Comparison of ENCODE assay signal across 19 cellular contexts in genomic region chr6:4752068-4752467, GRCh38. TPM values are rescaled to one million over a fixed set of nuclear protein-coding genes. Genes with fewer than 3 reads are reported as not detected.
A peak's percentile ranks its signal among the peaks of the same experiment; 100 is the strongest.
DNase-seq lines count a peak whose midpoint lies in the region; TF ChIP-seq lines count a peak whose summit lies in the region.
"Had no signal": no experiment of that assay in that cellular context is flagged by ENCODE, and none has a peak within 500 bp of the region (broad histone marks: within the 10 kb centered on the region; RNA-seq: fewer than 3 reads in every experiment).

No MANE protein-coding gene starts in this region.

- DNase-seq in NCI-H524 (lab: John Stamatoyannopoulos, UW) (peak; percentile 21 to 52), NCI-H524 treated with DMSO at 0.1 percent for 48 hours (lab: John Stamatoyannopoulos, UW) (no peak), NCI-H69 (lab: John Stamatoyannopoulos, UW) (peak; percentile 94), glutamatergic neuron (no peak), trophoblast cell (no peak), esophagus muscularis mucosa (ENCODE audit: extremely low spot score) (no peak), retina (no peak)
- no peak for DNase-seq in activated CD4-positive, alpha-beta T cell treated with anti-CD3 and anti-CD28 coated beads, Interleukin-2, amount 50 U/mL, for 48 hours
- DNase-seq: 8988T; AML-193; Caco-2; Calu3; CD4-positive, alpha-beta T cell; CD8-positive, alpha-beta T cell; DMS79 treated with DMSO at 0.1 percent for 48 hours; GF-D8 had no signal

- no peak overlapping the region for H4K8ac ChIP-seq in trophoblast cell (ENCODE audit: low read depth, low read length)

- H3K23ac ChIP-seq in trophoblast cell (ENCODE audit: low read length) = no peak overlapping the region

- no peak overlapping the region for H3K4me3 Mint-ChIP-seq in glutamatergic neuron (ENCODE audit: unreplicated experiment)
- H3K4me3 Mint-ChIP-seq: B cell; CD4-positive, alpha-beta T cell; CD8-positive, alpha-beta T cell had no signal

- intact Hi-C loops in esophagus muscularis mucosa (cut with DNase I) = no loop called here

- H3K27ac ChIP-seq in trophoblast cell (ENCODE audit: low read depth, low read length) = no peak overlapping the region
- H3K27ac ChIP-seq in esophagus muscularis mucosa (replicated peaks in 1 of 4) = no peak overlapping the region
- H3K27ac ChIP-seq: BLaER1 treated with 17β-estradiol and CSF1 and Interleukin-3, amounts not matched to agents 10 nM and 100 nM; C4-2B had no signal

- H2BK120ac ChIP-seq in trophoblast cell (ENCODE audit: insufficient read depth, low read length, poor library complexity) = no peak overlapping the region

- H3K27me3 Mint-ChIP-seq in glutamatergic neuron (ENCODE audit: unreplicated experiment) = peaks cover 5% of the 10 kb centered on the region

- H3K36me3 ChIP-seq in trophoblast cell (ENCODE audit: control insufficient read depth in 1 of 2, insufficient read depth in 2 of 2, low read length in 2 of 2) (no peaks in the 10 kb centered on the region), esophagus muscularis mucosa (no peaks in the 10 kb centered on the region)
- H3K36me3 ChIP-seq: BLaER1 treated with 17β-estradiol and CSF1 and Interleukin-3, amounts not matched to agents 10 nM and 100 nM had no signal

- TF ChIP-seq EP300 in esophagus muscularis mucosa (IDR thresholded peaks at IDR 0.05) = no peak

- no peaks in the 10 kb centered on the region for H3K9me3 ChIP-seq in trophoblast cell (ENCODE audit: insufficient read depth, low read depth, low read length)
- no peaks in the 10 kb centered on the region for H3K9me3 ChIP-seq in esophagus muscularis mucosa
- H3K9me3 ChIP-seq: BLaER1 treated with 17β-estradiol and CSF1 and Interleukin-3, amounts not matched to agents 10 nM and 100 nM; Caco-2 had no signal

- no peaks in the 10 kb centered on the region for H3K79me1 ChIP-seq in trophoblast cell (ENCODE audit: low read length)

- TF ChIP-seq POLR2A in esophagus muscularis mucosa (IDR thresholded peaks at IDR 0.05; ENCODE audit: low read depth) = no peak

- H3K27ac Mint-ChIP-seq in glutamatergic neuron (ENCODE audit: unreplicated experiment) = peak overlapping the region; percentile 71
- H3K27ac Mint-ChIP-seq: B cell; CD4-positive, alpha-beta T cell; CD8-positive, alpha-beta T cell had no signal

- H4K91ac ChIP-seq in trophoblast cell (ENCODE audit: low read depth, low read length) = no peak overlapping the region

- H3K4ac ChIP-seq in trophoblast cell (ENCODE audit: low read depth, low read length) = no peak overlapping the region

- no peak overlapping the region for H2AFZ ChIP-seq in trophoblast cell (ENCODE audit: insufficient read depth, low read length, poor library complexity)

- H3K4me2 ChIP-seq in trophoblast cell (ENCODE audit: low read length) = no peak overlapping the region
- H3K4me2 ChIP-seq: BLaER1 treated with 17β-estradiol and CSF1 and Interleukin-3, amounts not matched to agents 10 nM and 100 nM had no signal

- peaks cover 17% of the 10 kb centered on the region for H3K4me1 Mint-ChIP-seq in glutamatergic neuron (ENCODE audit: low read depth, unreplicated experiment)
- H3K4me1 Mint-ChIP-seq: B cell had no signal

- peak overlapping the region; percentile 61 for H3K9ac ChIP-seq in trophoblast cell (ENCODE audit: low read length)
- H3K9ac ChIP-seq: BLaER1 treated with 17β-estradiol and CSF1 and Interleukin-3, amounts not matched to agents 10 nM and 100 nM had no signal

- TF ChIP-seq CTCF in glutamatergic neuron (IDR thresholded peaks at IDR 0.05; ENCODE audit: partially characterized antibody, unreplicated experiment) = no peak
- TF ChIP-seq CTCF in esophagus muscularis mucosa (IDR thresholded peaks at IDR 0.05) = no peak

- H3K4me1 ChIP-seq in trophoblast cell (ENCODE audit: control insufficient read depth in 1 of 2, insufficient read depth in 2 of 2, low read length in 2 of 2) (no peaks in the 10 kb centered on the region), esophagus muscularis mucosa (no peaks in the 10 kb centered on the region)
- H3K4me1 ChIP-seq: BLaER1 treated with 17β-estradiol and CSF1 and Interleukin-3, amounts not matched to agents 10 nM and 100 nM; Caco-2 had no signal

- peaks cover 7% of the 10 kb centered on the region for H3K36me3 Mint-ChIP-seq in glutamatergic neuron (ENCODE audit: unreplicated experiment)
- H3K36me3 Mint-ChIP-seq: CD8-positive, alpha-beta T cell had no signal

- H3K18ac ChIP-seq in trophoblast cell (ENCODE audit: low read length) = no peak overlapping the region

- no peak overlapping the region for H4K12ac ChIP-seq in trophoblast cell (ENCODE audit: low read depth, low read length)

- H2AK5ac ChIP-seq in trophoblast cell (ENCODE audit: low read length) = no peak overlapping the region

- no peaks in the 10 kb centered on the region for H3K27me3 ChIP-seq in trophoblast cell (ENCODE audit: insufficient read depth, low read length)
- H3K27me3 ChIP-seq in esophagus muscularis mucosa = no peaks in the 10 kb centered on the region
- H3K27me3 ChIP-seq: BLaER1 treated with 17β-estradiol and CSF1 and Interleukin-3, amounts not matched to agents 10 nM and 100 nM had no signal

- no peak overlapping the region for H2BK5ac ChIP-seq in trophoblast cell (ENCODE audit: low read depth, low read length, poor library complexity)

- no peaks in the 10 kb centered on the region for H3K79me2 ChIP-seq in trophoblast cell (ENCODE audit: control insufficient read depth, insufficient read depth, low read length, poor library complexity)

- H2BK12ac ChIP-seq in trophoblast cell (ENCODE audit: low read length) = no peak overlapping the region

- H3K14ac ChIP-seq in trophoblast cell (ENCODE audit: low read length) = no peak overlapping the region

- H3K9me3 Mint-ChIP-seq in glutamatergic neuron (ENCODE audit: unreplicated experiment) = no peaks in the 10 kb centered on the region
- H3K9me3 Mint-ChIP-seq: CD4-positive, alpha-beta T cell; CD8-positive, alpha-beta T cell had no signal

- H3K4me3 ChIP-seq in trophoblast cell (ENCODE audit: low read depth, low read length) = no peak overlapping the region
- H3K4me3 ChIP-seq in esophagus muscularis mucosa = no peak overlapping the region
- H3K4me3 ChIP-seq: BLaER1 treated with 17β-estradiol and CSF1 and Interleukin-3, amounts not matched to agents 10 nM and 100 nM had no signal

- WGBS in trophoblast cell (ENCODE audit: extremely low coverage, insufficient coverage, insufficient read length) = no CpG with 5 or more reads among the region's 4 CpGs
- 80% methylated on average over 4 of the region's 4 CpGs for WGBS in esophagus muscularis mucosa

RNA-seq across cellular contexts. Expression of gene CDYL, which starts 24.1 kb away (rescaled TPM):
- total RNA-seq in glutamatergic neuron (ENCODE audit: unreplicated experiment) = 63.3 TPM
- polyA plus RNA-seq in trophoblast cell (2013) = 136 and 138 TPM in 2 replicates
- 10 to 100 TPM; 41.9 to 52.3 (median 45.7) TPM for total RNA-seq in esophagus muscularis mucosa

Comparison
In these comparisons a context has a peak if more than half of its experiments do, and no peak if none do; other contexts are left out.
1. DNase-seq: peak in NCI-H524 (2 of 2) and NCI-H69 (single experiment); none in NCI-H524 treated with DMSO at 0.1 percent for 48 hours (single experiment), glutamatergic neuron (single experiment), trophoblast cell (0 of 2), esophagus muscularis mucosa (single experiment), activated CD4-positive, alpha-beta T cell treated with anti-CD3 and anti-CD28 coated beads, Interleukin-2, amount 50 U/mL, for 48 hours (0 of 2) and retina (single experiment).